ENCODE assay signal across 14 cellular contexts in the genomic region with DNA sequence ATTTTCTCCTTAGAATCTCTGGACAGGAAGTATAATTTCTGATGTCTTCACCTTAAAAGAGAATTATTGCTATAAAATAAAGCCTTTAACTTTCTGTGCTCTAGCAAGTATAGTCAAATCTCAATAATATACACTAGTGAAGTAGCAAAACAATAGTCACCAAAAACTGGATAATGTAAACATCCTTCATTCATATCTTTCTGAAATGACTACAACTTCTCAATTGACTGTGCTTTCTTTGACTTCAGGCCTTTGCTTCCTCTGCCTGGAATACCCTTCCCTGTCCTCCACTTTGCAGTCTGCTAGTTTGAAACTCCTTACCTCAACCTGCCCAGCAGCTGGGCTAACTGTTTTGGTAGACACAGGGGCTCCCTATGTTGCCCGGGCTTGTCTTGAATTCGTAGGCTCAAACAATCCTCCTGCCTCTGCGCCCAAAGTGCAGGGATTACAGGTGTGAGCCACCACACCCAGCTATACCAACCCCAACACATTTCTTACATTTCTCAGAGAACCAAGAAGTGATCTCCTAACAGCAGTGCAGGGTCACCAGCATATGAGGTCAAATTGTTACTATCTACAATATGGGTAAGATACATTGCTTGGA. TPM values are rescaled to one million over a fixed set of nuclear protein-coding genes. Genes with fewer than 3 reads are reported as not detected.
DNase-seq lines count a peak whose midpoint lies in the region; ATAC-seq, FAIRE-seq and TF ChIP-seq lines count a peak whose summit lies in the region.
"Had no signal": no experiment of that assay in that cellular context is flagged by ENCODE, and none has a peak within 500 bp of the region (broad histone marks: within the 10 kb centered on the region; RNA-seq: fewer than 3 reads in every experiment).

No MANE protein-coding gene starts in this region.

- peaks cover 56% of the 10 kb centered on the region for H3K4me1 Mint-ChIP-seq in stimulated activated naive CD8-positive, alpha-beta T cell treated with anti-CD3 and anti-CD28 coated beads, Interleukin-15, Interleukin-2, amounts not matched to agents 100 ng/mL and 50 ng/mL, for 24 hours (ENCODE audit: low read depth)
- peaks cover 63% of the 10 kb centered on the region for H3K4me1 Mint-ChIP-seq in stimulated activated naive CD8-positive, alpha-beta T cell treated with anti-CD3 and anti-CD28 coated beads, Interleukin-15, amount 100 ng/mL, for 72 hours
- peaks cover 22% of the 10 kb centered on the region for H3K4me1 Mint-ChIP-seq in astrocyte (ENCODE audit: low read depth, unreplicated experiment)

- DNase-seq in stimulated activated naive CD8-positive, alpha-beta T cell treated with anti-CD3 and anti-CD28 coated beads, Interleukin-15, amount 100 ng/mL, for 72 hours: no peak
- DNase-seq in astrocyte (ENCODE audit: low read depth) (no peak), globus pallidus (ENCODE audit: low spot score) (no peak), psoas muscle (no peak), hepatic stellate cell (ENCODE audit: low spot score) (no peak)
- DNase-seq: AML-193; GOT3; NCI-H524 treated with DMSO at 0.1 percent for 48 hours; RPMI8226; stimulated activated CD4-positive, alpha-beta T cell treated with anti-CD3 and anti-CD28 coated beads, Interleukin-2, amount 100 ng/mL, for 24 hours; T1000 had no signal

- no peaks in the 10 kb centered on the region for H3K9me3 Mint-ChIP-seq in stimulated activated naive CD8-positive, alpha-beta T cell treated with anti-CD3 and anti-CD28 coated beads, Interleukin-15, Interleukin-2, amounts not matched to agents 100 ng/mL and 50 ng/mL, for 24 hours
- H3K9me3 Mint-ChIP-seq in stimulated activated naive CD8-positive, alpha-beta T cell treated with anti-CD3 and anti-CD28 coated beads, Interleukin-15, amount 100 ng/mL, for 72 hours: no peaks in the 10 kb centered on the region
- no peaks in the 10 kb centered on the region for H3K9me3 Mint-ChIP-seq in astrocyte (ENCODE audit: unreplicated experiment)

- H3K27me3 Mint-ChIP-seq in stimulated activated naive CD8-positive, alpha-beta T cell treated with anti-CD3 and anti-CD28 coated beads, Interleukin-15, Interleukin-2, amounts not matched to agents 100 ng/mL and 50 ng/mL, for 24 hours: no peaks in the 10 kb centered on the region
- H3K27me3 Mint-ChIP-seq in stimulated activated naive CD8-positive, alpha-beta T cell treated with anti-CD3 and anti-CD28 coated beads, Interleukin-15, amount 100 ng/mL, for 72 hours: no peaks in the 10 kb centered on the region
- H3K27me3 Mint-ChIP-seq in astrocyte (ENCODE audit: low read depth, unreplicated experiment): no peaks in the 10 kb centered on the region

- ATAC-seq in stimulated activated naive CD8-positive, alpha-beta T cell treated with anti-CD3 and anti-CD28 coated beads, Interleukin-15, amount 100 ng/mL, for 72 hours: no peak
- ATAC-seq in HG03460 (IDR thresholded peaks at IDR 0.05; ENCODE audit: unreplicated experiment) (no peak), psoas muscle (no peak)

- H3K27ac ChIP-seq in astrocyte (ENCODE audit: low read depth, low read length) (no peak overlapping the region), muscle layer of duodenum (ENCODE audit: low read length) (peak overlapping the region; percentile 26), psoas muscle (no peak overlapping the region)

- peaks cover 6% of the 10 kb centered on the region for H3K79me2 ChIP-seq in astrocyte (ENCODE audit: insufficient read depth, low read length)

- H3K9me3 ChIP-seq in astrocyte (ENCODE audit: insufficient read depth, low read depth, low read length): no peaks in the 10 kb centered on the region
- H3K9me3 ChIP-seq in muscle layer of duodenum (ENCODE audit: control insufficient read depth in 1 of 2, low read length in 2 of 2): no peaks in the 10 kb centered on the region
- H3K9me3 ChIP-seq in psoas muscle: no peaks in the 10 kb centered on the region

- H4K20me1 ChIP-seq in astrocyte (ENCODE audit: insufficient read depth, low read length): no peaks in the 10 kb centered on the region

- peak overlapping the region; percentile 23 for H3K27ac Mint-ChIP-seq in stimulated activated naive CD8-positive, alpha-beta T cell treated with anti-CD3 and anti-CD28 coated beads, Interleukin-15, Interleukin-2, amounts not matched to agents 100 ng/mL and 50 ng/mL, for 24 hours
- peak overlapping the region in 1 of 2 donors; percentile 63 for H3K27ac Mint-ChIP-seq in stimulated activated naive CD8-positive, alpha-beta T cell treated with anti-CD3 and anti-CD28 coated beads, Interleukin-15, amount 100 ng/mL, for 72 hours
- no peak overlapping the region for H3K27ac Mint-ChIP-seq in astrocyte (ENCODE audit: unreplicated experiment)

- H3K4me3 Mint-ChIP-seq in stimulated activated naive CD8-positive, alpha-beta T cell treated with anti-CD3 and anti-CD28 coated beads, Interleukin-15, Interleukin-2, amounts not matched to agents 100 ng/mL and 50 ng/mL, for 24 hours: peak overlapping the region; percentile 4
- H3K4me3 Mint-ChIP-seq in stimulated activated naive CD8-positive, alpha-beta T cell treated with anti-CD3 and anti-CD28 coated beads, Interleukin-15, amount 100 ng/mL, for 72 hours: no peak overlapping the region
- peak overlapping the region; percentile 34 for H3K4me3 Mint-ChIP-seq in astrocyte (ENCODE audit: unreplicated experiment)

- no peak for TF ChIP-seq CTCF in astrocyte (IDR thresholded peaks at IDR 0.05; ENCODE audit: insufficient read depth, low read depth, low read length)
- no peak for TF ChIP-seq CTCF in psoas muscle (IDR thresholded peaks at IDR 0.05)

- no peak overlapping the region for H3K4me2 ChIP-seq in astrocyte (ENCODE audit: low read length)

- H3K4me1 ChIP-seq in astrocyte (ENCODE audit: insufficient read depth, low read length) (peaks cover 2% of the 10 kb centered on the region), muscle layer of duodenum (ENCODE audit: control insufficient read depth in 1 of 2, insufficient read depth in 2 of 2, low read length in 2 of 2) (peaks cover 21 to 23% of the 10 kb centered on the region in 2 donors), psoas muscle (peaks cover 21% of the 10 kb centered on the region)

- peaks cover 66% of the 10 kb centered on the region for H3K36me3 Mint-ChIP-seq in stimulated activated naive CD8-positive, alpha-beta T cell treated with anti-CD3 and anti-CD28 coated beads, Interleukin-15, Interleukin-2, amounts not matched to agents 100 ng/mL and 50 ng/mL, for 24 hours (ENCODE audit: low read depth)
- peaks cover 8% of the 10 kb centered on the region for H3K36me3 Mint-ChIP-seq in astrocyte (ENCODE audit: low read depth, unreplicated experiment)

- H3K36me3 ChIP-seq in astrocyte (ENCODE audit: insufficient read depth, low read length) (peaks cover 5% of the 10 kb centered on the region), muscle layer of duodenum (ENCODE audit: control insufficient read depth in 1 of 2, insufficient read depth in 2 of 2, low read length in 2 of 2) (peaks cover 33 to 48% of the 10 kb centered on the region in 2 donors), psoas muscle (ENCODE audit: insufficient read depth in 1 of 2, low read depth in 1 of 2) (peaks cover 3 to 89% of the 10 kb centered on the region in 2 donors)

- H3K27me3 ChIP-seq in astrocyte (ENCODE audit: insufficient read depth, low read length) (no peaks in the 10 kb centered on the region), muscle layer of duodenum (ENCODE audit: low read depth, low read length) (no peaks in the 10 kb centered on the region), psoas muscle (ENCODE audit: insufficient read depth in 3 of 3, low read length in 2 of 3) (no peaks in the 10 kb centered on the region)

- intact Hi-C loops in psoas muscle (cut with DNase I): no loop called here

- 90 to 97% (median 94%) methylated on average over 3 of the region's 3 CpGs for WGBS in psoas muscle, 3 donors

- H3K4me3 ChIP-seq in astrocyte (ENCODE audit: insufficient read depth, low read depth, low read length) (no peak overlapping the region), muscle layer of duodenum (ENCODE audit: low read depth in 1 of 2, low read length in 2 of 2) (no peak overlapping the region), psoas muscle (no peak overlapping the region)

- FAIRE-seq in astrocyte (lab: Jason Lieb, UNC): no peak

- no peak overlapping the region for H2AFZ ChIP-seq in astrocyte (ENCODE audit: low read depth, low read length)

- H3K9ac ChIP-seq in astrocyte (ENCODE audit: low read length): no peak overlapping the region

RNA-seq across cellular contexts. Expression of gene PCBP1, which starts 6.6 kb away (rescaled TPM):
- total RNA-seq in astrocyte: 194 and 205 TPM in 2 replicates
- 100 to 1,000 TPM; 423 to 683 (median 522) TPM for total RNA-seq in psoas muscle
- 100 to 1,000 TPM; 522 to 746 (median 549) TPM for polyA plus RNA-seq in psoas muscle

Comparison
In these comparisons a context has a peak if more than half of its experiments do, and no peak if none do; other contexts are left out.
1. H3K4me3 Mint-ChIP-seq: peak in stimulated activated naive CD8-positive, alpha-beta T cell treated with anti-CD3 and anti-CD28 coated beads, Interleukin-15, Interleukin-2, amounts not matched to agents 100 ng/mL and 50 ng/mL, for 24 hours (single experiment) and astrocyte (single experiment); none in stimulated activated naive CD8-positive, alpha-beta T cell treated with anti-CD3 and anti-CD28 coated beads, Interleukin-15, amount 100 ng/mL, for 72 hours (0 of 2).